ENCODE assay signal across 20 cellular contexts in the genomic region with DNA sequence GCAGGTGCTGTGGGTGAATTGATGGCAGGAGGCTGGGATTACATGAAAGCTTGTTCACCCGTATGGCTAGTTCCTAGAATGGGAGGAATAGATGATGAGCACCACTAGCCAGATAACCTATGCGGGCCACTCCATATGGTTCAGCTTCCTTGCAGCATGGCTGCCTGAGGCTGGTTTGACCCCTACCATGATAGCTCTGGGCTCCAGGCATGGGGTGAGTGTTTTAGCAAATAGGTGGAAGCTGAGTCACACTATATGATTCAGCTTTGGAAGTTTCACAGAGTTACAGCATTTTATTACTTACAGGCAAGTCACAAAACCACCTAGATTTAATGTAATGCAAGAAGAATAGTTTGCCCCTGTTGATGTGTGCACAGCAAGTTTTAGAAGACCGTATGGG.
A peak's percentile ranks its signal among the peaks of the same experiment; 100 is the strongest.
DNase-seq lines count a peak whose midpoint lies in the region; ATAC-seq and TF ChIP-seq lines count a peak whose summit lies in the region.
"Had no signal": no experiment of that assay in that cellular context is flagged by ENCODE, and none has a peak within 500 bp of the region (broad histone marks: within the 10 kb centered on the region; RNA-seq: fewer than 3 reads in every experiment).

No MANE protein-coding gene starts in this region.

- H3K4me1 Mint-ChIP-seq in MCF 10A (ENCODE audit: insufficient read depth, unreplicated experiment): no peaks in the 10 kb centered on the region
- H3K4me1 Mint-ChIP-seq: activated CD4-positive, alpha-beta T cell treated with anti-CD3 and anti-CD28 coated beads for 36 hours had no signal

- TF ChIP-seq CTCF in MCF 10A (IDR thresholded peaks at IDR 0.05; ENCODE audit: unreplicated experiment) (no peak), breast epithelium (IDR thresholded peaks at IDR 0.05) (no peak), A673 (conservative IDR thresholded peaks at IDR 0.05; ENCODE audit: low read depth, low read length) (no peak)

- no peaks in the 10 kb centered on the region for H3K36me3 Mint-ChIP-seq in MCF 10A (ENCODE audit: insufficient read depth, unreplicated experiment)
- H3K36me3 Mint-ChIP-seq: natural killer cell treated with Interleukin-12 subunit alpha and Interleukin-12 subunit beta and Interleukin-15 and Interleukin-18, amount 100 ng/mL, for 72 hours had no signal

- H3K9me3 ChIP-seq in breast epithelium (no peaks in the 10 kb centered on the region), A673 (ENCODE audit: low read depth, low read length, poor library complexity, severe bottlenecking) (no peaks in the 10 kb centered on the region)
- H3K9me3 ChIP-seq: lower lobe of right lung, thoracic aorta had no signal

- no peaks in the 10 kb centered on the region for H3K4me1 ChIP-seq in breast epithelium
- no peaks in the 10 kb centered on the region for H3K4me1 ChIP-seq in A673 (ENCODE audit: insufficient read depth, low read length, poor library complexity, severe bottlenecking)
- H3K4me1 ChIP-seq: lower lobe of right lung, right atrium auricular region had no signal

- peaks cover 18% of the 10 kb centered on the region for H3K9me3 Mint-ChIP-seq in MCF 10A (ENCODE audit: unreplicated experiment)

- no peak overlapping the region for H3K27ac ChIP-seq in breast epithelium
- H3K27ac ChIP-seq in A673 (ENCODE audit: low read depth, low read length, poor library complexity, severe bottlenecking): no peak overlapping the region
- H3K27ac ChIP-seq: brain microvascular endothelial cell, dorsolateral prefrontal cortex, lower lobe of right lung, right atrium auricular region, thoracic aorta had no signal

- intact Hi-C loops in MCF 10A (cut with micrococcal nuclease): no loop called here
- intact Hi-C loops in breast epithelium (cut with DNase I; ENCODE audit: low total_unique reads): no loop called here
- intact Hi-C loops in left colon (cut with DNase I, micrococcal nuclease): no loop called here
- intact Hi-C loops in A673 (cut with micrococcal nuclease; ENCODE audit: unreplicated experiment): no loop called here

- POLR2A ChIA-PET in MCF 10A (lab: Yijun Ruan, JAX) (no interaction called here), A673 (lab: Charles Lee; ENCODE audit: low non-redundant PET) (no interaction called here)

- DNase-seq in MCF 10A (ENCODE audit: unreplicated experiment): peak; percentile 68
- no peak for DNase-seq in breast epithelium (ENCODE audit: low spot score in 2 of 2)
- peak; percentile 6 for DNase-seq in SW480 (ENCODE audit: low spot score)
- DNase-seq in fibroblast of the conjunctiva (ENCODE audit: low read depth): peak; percentile 0
- no peak for DNase-seq in mesenteric fat pad (ENCODE audit: low spot score)
- no peak for DNase-seq in left colon
- DNase-seq in A673 (ENCODE audit: low spot score): no peak
- DNase-seq in stimulated activated CD4-positive, alpha-beta T cell treated with anti-CD3 and anti-CD28 coated beads, Interleukin-15, amount 100 ng/mL, for 24 hours: no peak
- DNase-seq: activated CD4-positive, alpha-beta T cell treated with anti-CD3 and anti-CD28 coated beads for 36 hours; activated CD8-positive, alpha-beta memory T cell treated with anti-CD3 and anti-CD28 coated beads, Interleukin-2, amount 50 U/mL, for 4 hours; activated naive CD4-positive, alpha-beta T cell treated with Interleukin-2 at 50 U/mL for 16 hours; brain microvascular endothelial cell; CD4-positive, alpha-beta T cell; dorsolateral prefrontal cortex; lower lobe of right lung; SHP77; stimulated activated CD4-positive, alpha-beta T cell treated with anti-CD3 and anti-CD28 coated beads, Interleukin-2, amount 100 ng/mL, for 24 hours had no signal

- BruUV-seq in MCF 10A (replicated peaks; lab: Mats Ljungman, UMichigan) (no TSS peak), A673 (replicated peaks; lab: Mats Ljungman, UMichigan) (no TSS peak)

- H3K27me3 Mint-ChIP-seq in MCF 10A (ENCODE audit: insufficient read depth, unreplicated experiment): no peaks in the 10 kb centered on the region
- H3K27me3 Mint-ChIP-seq: activated CD4-positive, alpha-beta T cell treated with anti-CD3 and anti-CD28 coated beads for 36 hours; CD4-positive, alpha-beta T cell; natural killer cell treated with Interleukin-12 subunit alpha and Interleukin-12 subunit beta and Interleukin-15 and Interleukin-18, amount 100 ng/mL, for 72 hours had no signal

- no peak for ATAC-seq in left colon
- ATAC-seq: activated CD4-positive, alpha-beta T cell treated with anti-CD3 and anti-CD28 coated beads for 36 hours; natural killer cell treated with Interleukin-12 subunit alpha and Interleukin-12 subunit beta and Interleukin-15 and Interleukin-18, amount 100 ng/mL, for 72 hours had no signal

- peak overlapping the region; percentile 63 for H3K27ac Mint-ChIP-seq in MCF 10A (ENCODE audit: low read depth, unreplicated experiment)
- H3K27ac Mint-ChIP-seq: activated CD4-positive, alpha-beta T cell treated with anti-CD3 and anti-CD28 coated beads for 36 hours; CD4-positive, alpha-beta T cell; natural killer cell treated with Interleukin-12 subunit alpha and Interleukin-12 subunit beta and Interleukin-15 and Interleukin-18, amount 100 ng/mL, for 72 hours had no signal

- no peak overlapping the region for H3K4me3 Mint-ChIP-seq in MCF 10A (ENCODE audit: unreplicated experiment)
- H3K4me3 Mint-ChIP-seq: activated CD4-positive, alpha-beta T cell treated with anti-CD3 and anti-CD28 coated beads for 36 hours; CD4-positive, alpha-beta T cell; natural killer cell treated with Interleukin-12 subunit alpha and Interleukin-12 subunit beta and Interleukin-15 and Interleukin-18, amount 100 ng/mL, for 72 hours had no signal

- no peak for TF ChIP-seq POLR2A in breast epithelium (IDR thresholded peaks at IDR 0.05)

- H3K4me3 ChIP-seq in breast epithelium (no peak overlapping the region), A673 (ENCODE audit: low read depth, low read length, poor library complexity, severe bottlenecking) (no peak overlapping the region)
- H3K4me3 ChIP-seq: dorsolateral prefrontal cortex, lower lobe of right lung, right atrium auricular region, thoracic aorta had no signal

- H3K36me3 ChIP-seq in breast epithelium: no peaks in the 10 kb centered on the region
- H3K36me3 ChIP-seq in A673 (ENCODE audit: insufficient read depth, low read length, poor library complexity, severe bottlenecking): no peaks in the 10 kb centered on the region
- H3K36me3 ChIP-seq: brain microvascular endothelial cell, lower lobe of right lung, right atrium auricular region, thoracic aorta had no signal

- H3K27me3 ChIP-seq in breast epithelium (no peaks in the 10 kb centered on the region), A673 (replicated peaks; ENCODE audit: insufficient read depth, low read depth, low read length, poor library complexity) (no peaks in the 10 kb centered on the region)
- H3K27me3 ChIP-seq: brain microvascular endothelial cell, dorsolateral prefrontal cortex, right atrium auricular region had no signal

- CTCF ChIA-PET in MCF 10A (lab: Yijun Ruan, JAX) (no interaction called here), A673 (lab: Charles Lee) (no interaction called here)

Comparison
In these comparisons a context has a peak if more than half of its experiments do, and no peak if none do; other contexts are left out.
1. DNase-seq: peak in MCF 10A (single experiment), SW480 (single experiment) and fibroblast of the conjunctiva (single experiment); none in breast epithelium (0 of 2), mesenteric fat pad (single experiment), left colon (0 of 2), A673 (single experiment) and stimulated activated CD4-positive, alpha-beta T cell treated with anti-CD3 and anti-CD28 coated beads, Interleukin-15, amount 100 ng/mL, for 24 hours (single experiment).